ENCODE assay signal across 13 cellular contexts in genomic region chr5:983568-983967, GRCh38. TPM values are rescaled to one million over a fixed set of nuclear protein-coding genes. Genes with fewer than 3 reads are reported as not detected.
"Had no signal": no experiment of that assay in that cellular context is flagged by ENCODE, and none has a peak within 500 bp of the region (broad histone marks: within the 10 kb centered on the region; RNA-seq: fewer than 3 reads in every experiment).

No MANE protein-coding gene starts in this region.

- H3K27ac Mint-ChIP-seq: activated naive CD4-positive, alpha-beta T cell treated with anti-CD3 and anti-CD28 coated beads, Interleukin-2, amount 50 U/mL, for 24 hours had no signal

- FAIRE-seq: small intestine had no signal

- H3K4me3 ChIP-seq: coronary artery, left ventricle myocardium inferior, transverse colon had no signal

- H3K4me1 ChIP-seq: foreskin keratinocyte had no signal

- H3K9me3 ChIP-seq: transverse colon had no signal

- H3K4me1 Mint-ChIP-seq: central memory CD8-positive, alpha-beta T cell had no signal

- H3K4me3 Mint-ChIP-seq: activated naive CD4-positive, alpha-beta T cell treated with anti-CD3 and anti-CD28 coated beads, Interleukin-2, amount 50 U/mL, for 24 hours; central memory CD8-positive, alpha-beta T cell had no signal

- H3K36me3 ChIP-seq: left ventricle myocardium inferior, transverse colon had no signal

- H3K27me3 ChIP-seq: transverse colon had no signal

- ATAC-seq: foreskin keratinocyte; naive thymus-derived CD8-positive, alpha-beta T cell; stimulated activated naive CD8-positive, alpha-beta T cell treated with anti-CD3 and anti-CD28 coated beads, Interleukin-15, Interleukin-2, amounts not matched to agents 100 U/mL and 50 U/mL, for 24 hours had no signal

- DNase-seq: amniotic stem cell; effector CD8-positive, alpha-beta T cell; foreskin keratinocyte; left ventricle myocardium inferior; naive thymus-derived CD8-positive, alpha-beta T cell; small intestine; stimulated activated CD4-positive, alpha-beta T cell treated with anti-CD3 and anti-CD28 coated beads, Interleukin-4, amount 100 ng/mL, for 4 hours; stimulated activated CD8-positive, alpha-beta memory T cell treated with anti-CD3 and anti-CD28 coated beads, Interleukin-4, amount 100 ng/mL, for 48 hours; stimulated activated naive CD8-positive, alpha-beta T cell treated with anti-CD3 and anti-CD28 coated beads, Interleukin-15, Interleukin-2, amounts not matched to agents 100 U/mL and 50 U/mL, for 24 hours; transverse colon had no signal

- H3K27ac ChIP-seq: coronary artery, foreskin keratinocyte, left ventricle myocardium inferior, transverse colon had no signal

RNA-seq across cellular contexts. Expression of gene NKD2, which starts 25.0 kb away (rescaled TPM):
- total RNA-seq: naive thymus-derived CD8-positive, alpha-beta T cell had no signal
- polyA plus RNA-seq: foreskin keratinocyte had no signal
